In the genomic region with DNA sequence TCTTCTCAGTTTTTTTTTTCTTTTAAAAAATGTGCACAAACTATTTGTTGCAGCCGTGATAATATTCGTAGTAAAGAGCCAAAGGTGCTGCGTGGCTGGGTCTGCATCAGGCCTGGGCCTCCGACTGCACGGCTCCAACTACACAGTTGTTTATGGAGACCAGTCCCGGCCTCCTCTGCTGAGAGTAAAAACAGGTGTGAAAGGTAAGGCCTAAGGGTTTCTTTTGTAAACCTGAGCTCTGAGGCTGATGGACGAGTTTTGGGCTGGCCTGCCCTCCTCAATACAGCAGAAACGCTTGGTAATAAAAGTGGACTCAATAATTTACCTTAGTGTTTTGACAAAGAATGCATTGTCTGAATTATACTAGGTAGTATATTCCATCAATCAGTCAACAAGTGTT, we compare ENCODE assay signal across 9 cellular contexts. TPM values are rescaled to one million over a fixed set of nuclear protein-coding genes. Genes with fewer than 3 reads are reported as not detected.
DNase-seq lines count a peak whose midpoint lies in the region; ATAC-seq and TF ChIP-seq lines count a peak whose summit lies in the region.
"Had no signal": no experiment of that assay in that cellular context is flagged by ENCODE, and none has a peak within 500 bp of the region (broad histone marks: within the 10 kb centered on the region; RNA-seq: fewer than 3 reads in every experiment).

No MANE protein-coding gene starts in this region.

- H3K27me3 Mint-ChIP-seq in activated naive CD8-positive, alpha-beta T cell treated with anti-CD3 and anti-CD28 coated beads, Interleukin-2, amount 50 U/mL, for 24 hours: no peaks in the 10 kb centered on the region

- H3K4me1 ChIP-seq in liver (ENCODE audit: control insufficient read depth in 4 of 4, insufficient read depth in 4 of 4, low read length in 3 of 4) (peaks cover 15 to 52% (median 37%) of the 10 kb centered on the region in 4 donors), tibial nerve (peaks cover 0 to 70% (median 48%) of the 10 kb centered on the region in 4 donors)

- TF ChIP-seq RAD21 in liver (IDR thresholded peaks at IDR 0.05): no peak

- peak; percentile 64 for DNase-seq in activated effector memory CD4-positive, alpha-beta T cell treated with anti-CD3 and anti-CD28 coated beads, Interleukin-2, amount 50 U/mL, for 16 hours
- no peak for DNase-seq in activated effector memory CD4-positive, alpha-beta T cell treated with Interleukin-2 at 50 U/mL for 16 hours
- no peak for DNase-seq in activated naive CD8-positive, alpha-beta T cell treated with anti-CD3 and anti-CD28 coated beads, Interleukin-2, amount 50 U/mL, for 24 hours
- DNase-seq in tibial nerve (ENCODE audit: low spot score in 2 of 2) (no peak), EL (no peak), SHP77 treated with DMSO at 0.1 percent for 48 hours (lab: John Stamatoyannopoulos, UW) (no peak), GM19240 (ENCODE audit: insufficient read length, low spot score) (no peak)
- DNase-seq: NCI-H1436 treated with DMSO at 0.1 percent for 48 hours had no signal

- peaks cover 2% of the 10 kb centered on the region for H3K36me3 Mint-ChIP-seq in activated naive CD8-positive, alpha-beta T cell treated with anti-CD3 and anti-CD28 coated beads, Interleukin-2, amount 50 U/mL, for 24 hours (ENCODE audit: low read depth)

- peaks cover 0 to 1% (median 0%) of the 10 kb centered on the region in 4 donors for H3K36me3 ChIP-seq in liver (ENCODE audit: control insufficient read depth in 4 of 4, insufficient read depth in 3 of 4, low read depth in 1 of 4, low read length in 3 of 4)
- H3K36me3 ChIP-seq in tibial nerve: no peaks in the 10 kb centered on the region

- no peak for ATAC-seq in activated naive CD8-positive, alpha-beta T cell treated with anti-CD3 and anti-CD28 coated beads, Interleukin-2, amount 50 U/mL, for 24 hours

- H3K27ac Mint-ChIP-seq in activated naive CD8-positive, alpha-beta T cell treated with anti-CD3 and anti-CD28 coated beads, Interleukin-2, amount 50 U/mL, for 24 hours: peak overlapping the region; percentile 86

- 70% methylated on average over 8 of the region's 8 CpGs for WGBS in liver
- 24 to 27% methylated on average over 8 of the region's 8 CpGs for WGBS in tibial nerve, 2 donors

- H3K4me3 Mint-ChIP-seq in activated naive CD8-positive, alpha-beta T cell treated with anti-CD3 and anti-CD28 coated beads, Interleukin-2, amount 50 U/mL, for 24 hours: peak overlapping the region; percentile 88

- H3K9ac ChIP-seq in liver (ENCODE audit: low read depth in 1 of 2, low read length in 2 of 2): peak overlapping the region in 1 of 2 donors; percentile 48

- H3K9me3 Mint-ChIP-seq in activated naive CD8-positive, alpha-beta T cell treated with anti-CD3 and anti-CD28 coated beads, Interleukin-2, amount 50 U/mL, for 24 hours: no peaks in the 10 kb centered on the region

- TF ChIP-seq EP300 in tibial nerve (IDR thresholded peaks at IDR 0.05): no peak

- H3K4me1 Mint-ChIP-seq in activated naive CD8-positive, alpha-beta T cell treated with anti-CD3 and anti-CD28 coated beads, Interleukin-2, amount 50 U/mL, for 24 hours: peaks cover 49% of the 10 kb centered on the region

- H3K9me3 ChIP-seq in liver (ENCODE audit: control insufficient read depth in 4 of 4, low read length in 3 of 4) (no peaks in the 10 kb centered on the region), tibial nerve (no peaks in the 10 kb centered on the region)

- H3K27ac ChIP-seq in liver (ENCODE audit: low read depth in 1 of 2, low read length in 2 of 2): peak overlapping the region; percentile 97 to 99
- peak overlapping the region; percentile 79 to 96 (median 88) for H3K27ac ChIP-seq in tibial nerve

- H3K4me3 ChIP-seq in liver (ENCODE audit: low read depth in 1 of 3, low read length in 3 of 3) (peak overlapping the region; percentile 74 to 98 (median 96)), tibial nerve (peak overlapping the region; percentile 37 to 66 (median 58))

- no peak for TF ChIP-seq POLR2A in tibial nerve (IDR thresholded peaks at IDR 0.05)

- TF ChIP-seq CTCF in liver (IDR thresholded peaks at IDR 0.05; ENCODE audit: low read depth, low read length, missing input control) (no peak), tibial nerve (IDR thresholded peaks at IDR 0.05) (no peak)

- H3K27me3 ChIP-seq in liver (ENCODE audit: control insufficient read depth in 4 of 4, insufficient read depth in 4 of 4, low read length in 3 of 4) (no peaks in the 10 kb centered on the region), tibial nerve (no peaks in the 10 kb centered on the region)

TF ChIP-seq in liver, 16 proteins besides CTCF, POLR2A, EP300 and RAD21:
- TF ChIP-seq SP1 (IDR thresholded peaks at IDR 0.05) (no peak), GABPA (IDR thresholded peaks at IDR 0.05 in 1 of 2, conservative IDR thresholded peaks at IDR 0.05 in 1 of 2) (no peak), NR2F2 (IDR thresholded peaks at IDR 0.05) (no peak), YY1 (IDR thresholded peaks at IDR 0.05) (peak; percentile 8), RXRA (IDR thresholded peaks at IDR 0.05) (no peak)
- TF ChIP-seq, protein P1, sequence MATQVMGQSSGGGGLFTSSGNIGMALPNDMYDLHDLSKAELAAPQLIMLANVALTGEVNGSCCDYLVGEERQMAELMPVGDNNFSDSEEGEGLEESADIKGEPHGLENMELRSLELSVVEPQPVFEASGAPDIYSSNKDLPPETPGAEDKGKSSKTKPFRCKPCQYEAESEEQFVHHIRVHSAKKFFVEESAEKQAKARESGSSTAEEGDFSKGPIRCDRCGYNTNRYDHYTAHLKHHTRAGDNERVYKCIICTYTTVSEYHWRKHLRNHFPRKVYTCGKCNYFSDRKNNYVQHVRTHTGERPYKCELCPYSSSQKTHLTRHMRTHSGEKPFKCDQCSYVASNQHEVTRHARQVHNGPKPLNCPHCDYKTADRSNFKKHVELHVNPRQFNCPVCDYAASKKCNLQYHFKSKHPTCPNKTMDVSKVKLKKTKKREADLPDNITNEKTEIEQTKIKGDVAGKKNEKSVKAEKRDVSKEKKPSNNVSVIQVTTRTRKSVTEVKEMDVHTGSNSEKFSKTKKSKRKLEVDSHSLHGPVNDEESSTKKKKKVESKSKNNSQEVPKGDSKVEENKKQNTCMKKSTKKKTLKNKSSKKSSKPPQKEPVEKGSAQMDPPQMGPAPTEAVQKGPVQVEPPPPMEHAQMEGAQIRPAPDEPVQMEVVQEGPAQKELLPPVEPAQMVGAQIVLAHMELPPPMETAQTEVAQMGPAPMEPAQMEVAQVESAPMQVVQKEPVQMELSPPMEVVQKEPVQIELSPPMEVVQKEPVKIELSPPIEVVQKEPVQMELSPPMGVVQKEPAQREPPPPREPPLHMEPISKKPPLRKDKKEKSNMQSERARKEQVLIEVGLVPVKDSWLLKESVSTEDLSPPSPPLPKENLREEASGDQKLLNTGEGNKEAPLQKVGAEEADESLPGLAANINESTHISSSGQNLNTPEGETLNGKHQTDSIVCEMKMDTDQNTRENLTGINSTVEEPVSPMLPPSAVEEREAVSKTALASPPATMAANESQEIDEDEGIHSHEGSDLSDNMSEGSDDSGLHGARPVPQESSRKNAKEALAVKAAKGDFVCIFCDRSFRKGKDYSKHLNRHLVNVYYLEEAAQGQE (IDR thresholded peaks at IDR 0.05): no peak
TF ChIP-seq in liver: peak in this region for 1.

RNA-seq across cellular contexts. Expression of gene MBNL2, which starts 3.9 kb away (rescaled TPM):
- total RNA-seq in liver: 10 to 100 TPM; 16.0 to 49.6 TPM
- 10 to 100 TPM; 32.5 to 41.0 TPM for polyA plus RNA-seq in liver
- total RNA-seq in tibial nerve: 100 to 1,000 TPM in 2 of 4 donors, 10 to 100 TPM in 2; 87.9 to 126 (median 95.5) TPM
